In the genomic region with DNA sequence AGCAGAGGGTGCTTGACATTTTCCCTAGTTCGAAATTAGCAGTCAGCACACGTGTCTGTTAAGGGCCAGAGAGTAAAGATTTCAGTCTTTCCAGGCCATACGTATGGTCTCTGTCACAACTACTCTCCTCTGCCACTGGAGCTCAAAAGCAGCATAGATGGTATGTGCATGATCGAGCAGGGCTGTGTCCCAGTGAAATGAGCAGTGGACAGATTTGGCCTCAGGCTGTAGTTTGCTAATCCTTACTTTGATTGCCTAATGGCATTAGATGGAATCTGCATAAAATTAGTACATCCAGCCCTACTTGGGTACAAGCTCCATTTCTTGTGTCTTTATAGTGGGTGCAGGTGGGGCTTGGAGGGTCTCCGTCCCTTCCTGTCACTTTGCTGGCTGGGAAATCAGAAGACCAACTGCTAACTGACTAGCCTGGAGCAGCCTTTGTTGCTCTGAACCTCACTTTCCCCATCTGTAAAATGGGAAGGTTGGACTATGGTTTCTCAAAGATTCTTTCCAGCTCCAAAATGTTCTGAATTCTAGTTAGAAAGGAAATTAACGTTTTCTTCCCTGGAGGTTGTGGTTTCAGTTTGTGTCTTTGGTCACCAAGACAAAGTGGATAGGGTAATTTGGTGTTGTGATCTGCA, we compare ENCODE assay signal across 1 cellular context.
TF ChIP-seq lines count a peak whose summit lies in the region.

No MANE protein-coding gene starts in this region.

TF ChIP-seq in IMR-90, 13 proteins besides CTCF, POLR2A, EP300 and RAD21 (continued from another document):
- TF ChIP-seq, protein P1, sequence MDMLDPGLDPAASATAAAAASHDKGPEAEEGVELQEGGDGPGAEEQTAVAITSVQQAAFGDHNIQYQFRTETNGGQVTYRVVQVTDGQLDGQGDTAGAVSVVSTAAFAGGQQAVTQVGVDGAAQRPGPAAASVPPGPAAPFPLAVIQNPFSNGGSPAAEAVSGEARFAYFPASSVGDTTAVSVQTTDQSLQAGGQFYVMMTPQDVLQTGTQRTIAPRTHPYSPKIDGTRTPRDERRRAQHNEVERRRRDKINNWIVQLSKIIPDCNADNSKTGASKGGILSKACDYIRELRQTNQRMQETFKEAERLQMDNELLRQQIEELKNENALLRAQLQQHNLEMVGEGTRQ (IDR thresholded peaks at IDR 0.05; ENCODE audit: low read depth, low read length): no peak
- TF ChIP-seq BHLHE40 (IDR thresholded peaks at IDR 0.05; ENCODE audit: low read depth, low read length): no peak
